ENCODE assay signal across 7 cellular contexts in the genomic region with DNA sequence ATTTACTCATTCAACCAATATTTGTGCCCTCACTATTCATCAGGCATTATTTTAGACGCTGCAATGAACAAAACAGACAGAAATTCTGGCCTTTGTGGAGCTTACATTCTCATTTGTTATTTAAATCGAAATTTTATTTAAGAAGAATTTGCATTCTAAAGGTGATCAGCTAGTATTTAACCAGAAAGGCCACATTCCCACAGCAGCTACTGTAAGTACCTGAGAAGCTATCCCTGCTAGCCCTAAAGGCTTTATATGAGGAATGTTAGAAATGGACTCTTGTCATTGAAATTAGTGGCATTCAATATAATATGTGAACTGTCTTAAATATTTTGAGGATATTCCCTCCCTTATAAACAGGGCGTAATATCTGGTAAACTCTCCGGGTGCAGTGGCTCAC.
"Had no signal": no experiment of that assay in that cellular context is flagged by ENCODE, and none has a peak within 500 bp of the region (broad histone marks: within the 10 kb centered on the region; RNA-seq: fewer than 3 reads in every experiment).

No MANE protein-coding gene starts in this region.

- H3K9ac ChIP-seq: GM23248 had no signal

- H3K27ac ChIP-seq: GM23248, HL-60 had no signal

- H2AFZ ChIP-seq: GM23248 had no signal

- H3K27ac Mint-ChIP-seq: HFFc6 had no signal

- ATAC-seq: HCT116, K562 had no signal

- H3K4me3 ChIP-seq: GM23248, K562 had no signal

- H3K4me3 Mint-ChIP-seq: H9, HFFc6 had no signal

- H3K9me3 Mint-ChIP-seq: H9, HFFc6 had no signal

- DNase-seq: GM23248, H9, HFFc6, IMR-90 had no signal
